Comparison of ENCODE assay signal across 3 cellular contexts in the genomic region with DNA sequence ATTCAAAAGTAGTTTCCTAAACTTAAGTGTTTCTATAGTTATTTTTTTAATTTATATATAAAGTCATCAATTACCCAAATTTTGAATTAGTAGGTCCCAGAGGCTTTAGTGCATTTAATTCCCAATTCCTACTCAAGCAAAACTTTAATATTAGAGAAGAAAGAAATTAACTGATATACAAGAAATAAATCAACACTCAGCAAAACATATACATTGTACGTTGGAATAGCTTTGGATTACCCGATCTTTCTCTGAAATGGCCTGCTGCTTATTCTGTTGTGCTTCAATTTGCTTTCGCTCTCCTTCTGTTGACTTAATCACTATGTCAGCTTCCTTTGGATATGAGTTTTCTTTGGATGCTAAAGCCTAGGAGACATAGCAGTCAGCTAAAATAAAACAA.
TF ChIP-seq lines count a peak whose summit lies in the region.

No MANE protein-coding gene starts in this region.

TF ChIP-seq in HepG2, 621 proteins besides CTCF, POLR2A, EP300 and RAD21:
- TF ChIP-seq MAFK (conservative IDR thresholded peaks at IDR 0.05 in 1 of 2, IDR thresholded peaks at IDR 0.05 in 1 of 2; ENCODE audit: low read length in 2 of 2), result peak in 1 of 2 experiments; percentile 54; a peak in 2 of 4 replicates
- TF ChIP-seq MATR3 (CRISPR knock-in tag; IDR thresholded peaks at IDR 0.05), result no peak
- TF ChIP-seq MAFF (IDR thresholded peaks at IDR 0.05; ENCODE audit: low read depth, low read length), result peak; percentile 10; the same call in 1 of the 2 replicates

TF ChIP-seq in A549, 52 proteins besides CTCF, POLR2A, EP300 and RAD21:
- TF ChIP-seq, protein P1, sequence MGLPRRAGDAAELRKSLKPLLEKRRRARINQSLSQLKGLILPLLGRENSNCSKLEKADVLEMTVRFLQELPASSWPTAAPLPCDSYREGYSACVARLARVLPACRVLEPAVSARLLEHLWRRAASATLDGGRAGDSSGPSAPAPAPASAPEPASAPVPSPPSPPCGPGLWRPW (IDR thresholded peaks at IDR 0.05), result no peak
- no peak for TF ChIP-seq FOSL2 (IDR thresholded peaks at IDR 0.05)
- TF ChIP-seq FOSL2 (CRISPR knock-in tag; IDR thresholded peaks at IDR 0.05), result no peak
- TF ChIP-seq PHF8 (IDR thresholded peaks at IDR 0.05; ENCODE audit: borderline replicate concordance, low read depth), result no peak
- TF ChIP-seq MAFK (IDR thresholded peaks at IDR 0.05; ENCODE audit: partially characterized antibody), result peak; percentile 31
- no peak for TF ChIP-seq MAZ (IDR thresholded peaks at IDR 0.05; ENCODE audit: borderline replicate concordance, low read depth, low read length)
- TF ChIP-seq FOXS1 (CRISPR knock-in tag; IDR thresholded peaks at IDR 0.05), result no peak
- no peak for TF ChIP-seq ZSCAN20 (CRISPR knock-in tag; IDR thresholded peaks at IDR 0.05)

TF ChIP-seq in K562, 482 proteins besides CTCF, POLR2A, EP300 and RAD21:
- 0 out of 2 replicates have a peak, but pooled peaks have one; percentile 5 for TF ChIP-seq MAFF (IDR thresholded peaks at IDR 0.05; ENCODE audit: low read length)
- no peak for TF ChIP-seq KLF16 (IDR thresholded peaks at IDR 0.05)
- peak; percentile 61 for TF ChIP-seq ZNF316 (IDR thresholded peaks at IDR 0.05)
